ENCODE assay signal across 19 cellular contexts in the genomic region with DNA sequence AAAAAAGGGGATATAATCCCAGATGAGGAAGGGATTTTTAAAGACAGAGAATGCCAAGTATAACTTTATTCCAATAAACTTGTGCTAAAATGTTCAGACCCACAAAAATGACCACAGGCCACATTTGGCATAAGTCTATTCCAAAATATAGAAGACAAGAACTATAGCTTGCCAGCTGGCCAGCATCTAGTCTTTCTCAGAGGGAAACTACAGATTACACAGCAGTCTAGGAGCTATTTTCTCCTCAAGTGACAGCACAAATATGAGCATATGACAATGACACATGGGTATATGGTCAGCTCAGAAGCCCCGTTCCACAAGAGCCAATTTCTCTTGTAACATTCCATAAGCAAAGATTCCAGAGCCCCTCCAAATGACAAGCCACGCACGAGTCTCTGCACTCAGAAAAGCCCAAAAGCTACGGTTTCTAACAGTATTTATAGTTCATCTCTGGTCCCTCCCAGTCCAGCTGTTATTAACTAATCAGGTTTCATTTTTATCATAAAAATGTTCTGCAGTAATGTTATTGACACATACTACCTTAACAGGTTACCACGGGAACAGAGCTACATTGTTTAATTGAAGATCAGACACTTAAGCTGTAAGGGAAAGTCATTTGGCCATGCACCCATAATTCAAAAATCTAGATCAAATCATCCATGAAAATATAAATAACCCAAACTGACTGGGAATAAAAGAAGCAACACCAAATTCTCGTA.
A peak's percentile ranks its signal among the peaks of the same experiment; 100 is the strongest.
DNase-seq lines count a peak whose midpoint lies in the region; ATAC-seq, FAIRE-seq and TF ChIP-seq lines count a peak whose summit lies in the region.
"Had no signal": no experiment of that assay in that cellular context is flagged by ENCODE, and none has a peak within 500 bp of the region (broad histone marks: within the 10 kb centered on the region; RNA-seq: fewer than 3 reads in every experiment).

No MANE protein-coding gene starts in this region.

- DNase-seq in G401 (ENCODE audit: low spot score) (peak; percentile 50), cerebellar cortex (ENCODE audit: low spot score) (peak; percentile 41), mucosa of gallbladder (ENCODE audit: low spot score) (no peak), GM12892 (ENCODE audit: insufficient read length) (no peak), GDM1 (lab: John Stamatoyannopoulos, UW) (no peak), thyroid gland (no peak)
- DNase-seq: activated CD4-positive, alpha-beta T cell treated with anti-CD3 and anti-CD28 coated beads, Interleukin-2, amount 10 ng/mL, durations not matched to agents 7 days and 5 days; activated CD8-positive, alpha-beta memory T cell treated with anti-CD3 and anti-CD28 coated beads, Interleukin-2, amount 50 U/mL, for 48 hours; activated gamma-delta T cell treated with Interleukin-2 at 50 U/mL for 16 hours; amniotic stem cell; CD4-positive, alpha-beta memory T cell; DMS79 treated with DMSO at 0.1 percent for 48 hours; NK-92 treated with Interleukin-12 subunit alpha and Interleukin-12 subunit beta, amount 100 ng/mL, for 24 hours; stimulated activated naive B cell treated with anti-CD40 and anti-IgM and Interleukin-4, amounts not matched to agents 10 μg/mL and 1 μg/mL and 100 μg/mL, for 72 hours; trophoblast cell had no signal

- 87 to 88% methylated on average over 6 of the region's 6 CpGs for WGBS in thyroid gland, 2 donors

- no peaks in the 10 kb centered on the region for H3K27me3 ChIP-seq in thyroid gland

- ATAC-seq in HG02759 (IDR thresholded peaks at IDR 0.05; ENCODE audit: unreplicated experiment), result peak; percentile 50
- ATAC-seq: HCT116; stimulated activated naive B cell treated with anti-CD40 and anti-IgM and Interleukin-4, amounts not matched to agents 10 μg/mL and 1 μg/mL and 100 μg/mL, for 72 hours had no signal

- FAIRE-seq in islet of Langerhans (lab: Jason Lieb, UNC) (peak; percentile 93), GM12892 (lab: Jason Lieb, UNC) (no peak)
- FAIRE-seq: RCC 7860 had no signal

- no peaks in the 10 kb centered on the region for H3K36me3 ChIP-seq in thyroid gland

- no peak for TF ChIP-seq POLR2A in GM12892 (IDR thresholded peaks at IDR 0.05; ENCODE audit: low read depth, low read length)
- no peak for TF ChIP-seq POLR2A in thyroid gland (IDR thresholded peaks at IDR 0.05)

- no peak overlapping the region for H3K4me3 ChIP-seq in thyroid gland (replicated peaks in 1 of 3)

- no peak overlapping the region for H3K27ac ChIP-seq in thyroid gland

- in situ Hi-C loops in G401 (cut with HindIII; ENCODE audit: low sequenced_read_pairs), result no loop called here

- no peaks in the 10 kb centered on the region for H3K9me3 ChIP-seq in thyroid gland

- H3K4me1 ChIP-seq in thyroid gland, result no peaks in the 10 kb centered on the region

- no peak for TF ChIP-seq CTCF in thyroid gland (IDR thresholded peaks at IDR 0.05)

- intact Hi-C loops in thyroid gland (cut with DNase I), result no loop called here

Comparison
In these comparisons a context has a peak if more than half of its experiments do, and no peak if none do; other contexts are left out.
1. DNase-seq: peak in G401 (single experiment) and cerebellar cortex (single experiment); none in mucosa of gallbladder (single experiment), GM12892 (single experiment), GDM1 (single experiment) and thyroid gland (0 of 2).